Comparison of ENCODE assay signal across 9 cellular contexts in genomic region chr6:786946-787763, GRCh38.
DNase-seq lines count a peak whose midpoint lies in the region; TF ChIP-seq lines count a peak whose summit lies in the region.
"Had no signal": no experiment of that assay in that cellular context is flagged by ENCODE, and none has a peak within 500 bp of the region (broad histone marks: within the 10 kb centered on the region; RNA-seq: fewer than 3 reads in every experiment).

No MANE protein-coding gene starts in this region.

- no peaks in the 10 kb centered on the region for H3K36me3 Mint-ChIP-seq in progenitor cell of endocrine pancreas (ENCODE audit: insufficient read depth)

- DNase-seq in SKM-1 treated with dmso at 0.1 percent for 144 hours (lab: John Stamatoyannopoulos, UW; ENCODE audit: unreplicated experiment): peak; percentile 4
- DNase-seq in SKM-1 (lab: John Stamatoyannopoulos, UW; ENCODE audit: unreplicated experiment): no peak
- DNase-seq in LNCaP clone FGC (ENCODE audit: low read depth): no peak
- DNase-seq in cerebellar cortex (ENCODE audit: low spot score): peak; percentile 18
- no peak for DNase-seq in progenitor cell of endocrine pancreas (ENCODE audit: low spot score, unreplicated experiment)
- no peak for DNase-seq in posterior cingulate gyrus
- no peak for DNase-seq in NCI-H510A (lab: John Stamatoyannopoulos, UW)
- DNase-seq in superior temporal gyrus (ENCODE audit: extremely low spot score): no peak
- DNase-seq: NCI-H2171 treated with DMSO at 0.1 percent for 48 hours had no signal

- intact Hi-C loops in posterior cingulate gyrus (cut with DNase I): no loop called here

- no peak overlapping the region for H3K27ac Mint-ChIP-seq in progenitor cell of endocrine pancreas

- peak; percentile 78 for TF ChIP-seq CTCF in LNCaP clone FGC (IDR thresholded peaks at IDR 0.05; ENCODE audit: control insufficient read depth, extremely low read depth, insufficient read depth)
- peak; percentile 49 for TF ChIP-seq CTCF in progenitor cell of endocrine pancreas (IDR thresholded peaks at IDR 0.05; ENCODE audit: unreplicated experiment)

- H3K4me3 ChIP-seq in LNCaP clone FGC (ENCODE audit: low read depth, low read length): no peak overlapping the region

- no peak overlapping the region for H3K4me3 Mint-ChIP-seq in progenitor cell of endocrine pancreas (ENCODE audit: low read depth)

- peaks cover 16% of the 10 kb centered on the region for H3K27me3 Mint-ChIP-seq in progenitor cell of endocrine pancreas

- H3K4me1 Mint-ChIP-seq in progenitor cell of endocrine pancreas (ENCODE audit: low read depth): no peaks in the 10 kb centered on the region

- peaks cover 3% of the 10 kb centered on the region for H3K9me3 Mint-ChIP-seq in progenitor cell of endocrine pancreas (ENCODE audit: low read depth)

Comparison
In these comparisons a context has a peak if more than half of its experiments do, and no peak if none do; other contexts are left out.
1. DNase-seq: peak in SKM-1 treated with dmso at 0.1 percent for 144 hours (single experiment) and cerebellar cortex (single experiment); none in SKM-1 (single experiment), LNCaP clone FGC (single experiment), progenitor cell of endocrine pancreas (single experiment), posterior cingulate gyrus (0 of 10), NCI-H510A (single experiment) and superior temporal gyrus (single experiment).